ENCODE assay signal across 11 cellular contexts in genomic region chr11:72720047-72720446, GRCh38. TPM values are rescaled to one million over a fixed set of nuclear protein-coding genes. Genes with fewer than 3 reads are reported as not detected.
A peak's percentile ranks its signal among the peaks of the same experiment; 100 is the strongest.
DNase-seq lines count a peak whose midpoint lies in the region; ATAC-seq and TF ChIP-seq lines count a peak whose summit lies in the region.
"Had no signal": no experiment of that assay in that cellular context is flagged by ENCODE, and none has a peak within 500 bp of the region (broad histone marks: within the 10 kb centered on the region; RNA-seq: fewer than 3 reads in every experiment).

No MANE protein-coding gene starts in this region.

- intact Hi-C loops in MCF 10A (cut with micrococcal nuclease) (loop anchor here (10.0 kb wide), 1 partner anchor 525 kb away; no protein-coding TSS in a partner anchor), upper lobe of right lung (cut with DNase I) (loop anchor here (10.0 kb wide), 1 partner anchor 455 kb away; no protein-coding TSS in a partner anchor)

- no TSS peak for BruUV-seq in MCF 10A (replicated peaks; lab: Mats Ljungman, UMichigan)

- H3K27ac ChIP-seq in mesenchymal stem cell (ENCODE audit: low read length, poor library complexity, severe bottlenecking) = no peak overlapping the region
- peak overlapping the region; percentile 91 for H3K27ac ChIP-seq in upper lobe of right lung

- H4K8ac ChIP-seq in mesenchymal stem cell (ENCODE audit: low read length) = no peak overlapping the region

- H2BK5ac ChIP-seq in mesenchymal stem cell (ENCODE audit: low read depth, low read length, poor library complexity, severe bottlenecking) = no peak overlapping the region

- peak overlapping the region; percentile 57 for H3K27ac Mint-ChIP-seq in activated naive CD4-positive, alpha-beta T cell treated with anti-CD3 and anti-CD28 coated beads, Interleukin-2, amount 50 U/mL, for 24 hours
- H3K27ac Mint-ChIP-seq in MCF 10A (ENCODE audit: low read depth, unreplicated experiment) = peak overlapping the region; percentile 89

- H3K79me1 ChIP-seq in mesenchymal stem cell (replicated peaks; ENCODE audit: low read length, poor library complexity, severe bottlenecking) = peaks cover 47% of the 10 kb centered on the region

- ATAC-seq in upper lobe of right lung = peak; percentile 27

- no peak overlapping the region for H2AK5ac ChIP-seq in mesenchymal stem cell (ENCODE audit: low read length, severe bottlenecking)

- POLR2A ChIA-PET in MCF 10A (lab: Yijun Ruan, JAX) = interaction anchor here (0.6 to 0.8 kb wide), 2 partner anchors 74 to 125 kb away, joined by 3 to 5 read pairs; no protein-coding TSS in a partner anchor

- H3K4me1 ChIP-seq in mesenchymal stem cell (ENCODE audit: control insufficient read depth, insufficient read depth, low read depth, low read length) = peaks cover 63% of the 10 kb centered on the region
- H3K4me1 ChIP-seq in upper lobe of right lung = peaks cover 68% of the 10 kb centered on the region

- H3K9me3 ChIP-seq in mesenchymal stem cell (ENCODE audit: control insufficient read depth, low read length) = no peaks in the 10 kb centered on the region
- no peaks in the 10 kb centered on the region for H3K9me3 ChIP-seq in upper lobe of right lung
- H3K9me3 ChIP-seq: HAP-1 had no signal

- H3K4me3 Mint-ChIP-seq in activated naive CD4-positive, alpha-beta T cell treated with anti-CD3 and anti-CD28 coated beads, Interleukin-2, amount 50 U/mL, for 24 hours = peak overlapping the region; percentile 97
- peak overlapping the region; percentile 81 for H3K4me3 Mint-ChIP-seq in MCF 10A (ENCODE audit: unreplicated experiment)

- H3K9me3 Mint-ChIP-seq in activated naive CD4-positive, alpha-beta T cell treated with anti-CD3 and anti-CD28 coated beads, Interleukin-2, amount 50 U/mL, for 24 hours = no peaks in the 10 kb centered on the region
- no peaks in the 10 kb centered on the region for H3K9me3 Mint-ChIP-seq in MCF 10A (ENCODE audit: unreplicated experiment)

- CTCF ChIA-PET in MCF 10A (lab: Yijun Ruan, JAX) = interaction anchor here (0.5 to 1.6 kb wide), 6 partner anchors 14 to 797 kb away, joined by 3 to 6 read pairs (median 4); partner anchors contain the start of gene STARD10

- TF ChIP-seq CTCF in MCF 10A (IDR thresholded peaks at IDR 0.05; ENCODE audit: unreplicated experiment) (no peak), upper lobe of right lung (IDR thresholded peaks at IDR 0.05) (no peak)

- H3K9ac ChIP-seq in mesenchymal stem cell (ENCODE audit: low read length) = peak overlapping the region; percentile 82

- H3K27me3 ChIP-seq in mesenchymal stem cell (ENCODE audit: control insufficient read depth in 1 of 2, insufficient read depth in 1 of 2, low read length in 2 of 2) (no peaks in the 10 kb centered on the region), upper lobe of right lung (no peaks in the 10 kb centered on the region)

- no peaks in the 10 kb centered on the region for H3K27me3 Mint-ChIP-seq in activated naive CD4-positive, alpha-beta T cell treated with anti-CD3 and anti-CD28 coated beads, Interleukin-2, amount 50 U/mL, for 24 hours
- H3K27me3 Mint-ChIP-seq in MCF 10A (ENCODE audit: insufficient read depth, unreplicated experiment) = no peaks in the 10 kb centered on the region

- H3K36me3 ChIP-seq in mesenchymal stem cell (ENCODE audit: control insufficient read depth in 1 of 2, insufficient read depth in 2 of 2, low read depth in 1 of 2, low read length in 2 of 2) (peaks cover 26 to 28% of the 10 kb centered on the region in 2 experiments), upper lobe of right lung (peaks cover 24% of the 10 kb centered on the region)

- peaks cover 78% of the 10 kb centered on the region for H3K4me1 Mint-ChIP-seq in activated naive CD4-positive, alpha-beta T cell treated with anti-CD3 and anti-CD28 coated beads, Interleukin-2, amount 50 U/mL, for 24 hours
- H3K4me1 Mint-ChIP-seq in MCF 10A (ENCODE audit: insufficient read depth, unreplicated experiment) = peaks cover 21% of the 10 kb centered on the region

- no peak overlapping the region for H3K18ac ChIP-seq in mesenchymal stem cell (ENCODE audit: low read depth in 1 of 2, low read length in 2 of 2)

- no peak overlapping the region for H3K4me2 ChIP-seq in mesenchymal stem cell (ENCODE audit: low read length, poor library complexity, severe bottlenecking)

- 91% methylated on average over 3 of the region's 3 CpGs for WGBS in mesenchymal stem cell

- H2BK120ac ChIP-seq in mesenchymal stem cell (ENCODE audit: low read depth, low read length) = no peak overlapping the region

- no peak for DNase-seq in activated naive CD4-positive, alpha-beta T cell (lab: John Stamatoyannopoulos, UW)
- DNase-seq in MCF 10A (ENCODE audit: unreplicated experiment) (no peak), mesenchymal stem cell (no peak), upper lobe of right lung (peak; percentile 77), COLO668 (lab: John Stamatoyannopoulos, UW; ENCODE audit: unreplicated experiment) (no peak), NCI-H128 (lab: John Stamatoyannopoulos, UW; ENCODE audit: unreplicated experiment) (no peak)
- no peak for DNase-seq in stimulated activated CD4-positive, alpha-beta T cell treated with anti-CD3 and anti-CD28 coated beads, Interleukin-12 subunit alpha, Interleukin-12 subunit beta, amount 100 ng/mL, for 4 hours
- DNase-seq: left colon; stimulated activated naive CD4-positive, alpha-beta T cell treated with Interleukin-2 at 50 U/mL for 16 hours had no signal

- no peak overlapping the region for H3K14ac ChIP-seq in mesenchymal stem cell (ENCODE audit: low read length in 2 of 2)

- no peak overlapping the region for H2AFZ ChIP-seq in mesenchymal stem cell (ENCODE audit: low read depth, low read length)

- no peak overlapping the region for H3K23ac ChIP-seq in mesenchymal stem cell (ENCODE audit: low read length in 2 of 2)

- no peak overlapping the region for H4K91ac ChIP-seq in mesenchymal stem cell (ENCODE audit: low read length)

- no peak overlapping the region for H3K4ac ChIP-seq in mesenchymal stem cell (ENCODE audit: low read depth in 1 of 2, low read length in 2 of 2)

- H2BK12ac ChIP-seq in mesenchymal stem cell (ENCODE audit: low read length in 2 of 2) = no peak overlapping the region

- no peak overlapping the region for H2BK15ac ChIP-seq in mesenchymal stem cell (ENCODE audit: low read depth, poor library complexity, severe bottlenecking)

- no peaks in the 10 kb centered on the region for H3K36me3 Mint-ChIP-seq in activated naive CD4-positive, alpha-beta T cell treated with anti-CD3 and anti-CD28 coated beads, Interleukin-2, amount 50 U/mL, for 24 hours
- H3K36me3 Mint-ChIP-seq in MCF 10A (ENCODE audit: insufficient read depth, unreplicated experiment) = peaks cover 20% of the 10 kb centered on the region

- H3K4me3 ChIP-seq in mesenchymal stem cell (ENCODE audit: insufficient read depth in 1 of 2, low read depth in 1 of 2, low read length in 2 of 2) (peak overlapping the region in 1 of 2 experiments; percentile 82), upper lobe of right lung (peak overlapping the region; percentile 78)
- H3K4me3 ChIP-seq: HAP-1 had no signal

RNA-seq across cellular contexts. Expression of gene ARAP1, which starts 32.2 kb away (rescaled TPM):
- total RNA-seq in MCF 10A (2022) (47.0 and 47.6 TPM in 2 replicates), upper lobe of right lung (226 TPM)
- polyA plus RNA-seq in mesenchymal stem cell (2013, experiment 1 of 2) = 26.6 TPM
- 23.6 TPM for polyA plus RNA-seq in mesenchymal stem cell (2013, experiment 2 of 2)

RNA-seq across cellular contexts. Expression of gene PDE2A, which starts 45.8 kb away (rescaled TPM):
- total RNA-seq in MCF 10A (2022) = 1.9 and 3.3 TPM in 2 replicates
- polyA plus RNA-seq in mesenchymal stem cell (2013, experiment 1 of 2) = 0.61 TPM
- polyA plus RNA-seq in mesenchymal stem cell (2013, experiment 2 of 2) = 0.56 TPM
- total RNA-seq in upper lobe of right lung = 27.3 TPM
